20 cellular contexts compared by ENCODE assay signal in the genomic region with DNA sequence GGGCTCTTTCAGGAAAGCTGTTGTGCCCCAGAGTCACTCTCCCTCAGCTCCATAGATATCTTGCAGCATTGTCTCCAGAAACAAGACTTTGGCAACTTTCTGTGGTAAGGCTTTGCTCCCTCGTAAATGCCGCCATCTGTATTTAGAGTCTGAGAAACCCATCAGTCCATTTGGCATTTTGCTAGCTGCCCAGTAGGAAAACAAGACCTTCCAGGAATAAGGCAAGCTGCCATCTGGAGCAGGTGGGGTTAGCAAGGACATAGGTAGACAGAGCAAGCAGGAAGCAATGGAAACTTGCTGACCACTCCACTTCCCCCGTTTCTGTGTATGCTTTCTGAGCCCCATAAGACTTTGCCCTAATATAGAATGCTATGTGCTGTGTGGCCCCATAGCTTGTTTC.
"Had no signal": no experiment of that assay in that cellular context is flagged by ENCODE, and none has a peak within 500 bp of the region (broad histone marks: within the 10 kb centered on the region; RNA-seq: fewer than 3 reads in every experiment).

No MANE protein-coding gene starts in this region.

- H3K36me3 Mint-ChIP-seq: mesothelial cell of epicardium; naive B cell; natural killer cell; stimulated activated memory B cell treated with anti-CD40 and anti-IgM and Interleukin-4, amounts not matched to agents 10 μg/mL and 1 μg/mL and 100 μg/mL, for 72 hours had no signal

- ATAC-seq: natural killer cell; right lobe of liver; stimulated activated memory B cell treated with anti-CD40 and anti-IgM and Interleukin-4, amounts not matched to agents 10 μg/mL and 1 μg/mL and 100 μg/mL, for 72 hours; stimulated activated naive CD8-positive, alpha-beta T cell treated with anti-CD3 and anti-CD28 coated beads, Interleukin-15, amount 100 ng/mL, for 72 hours had no signal

- DNase-seq: hypothalamus; islet precursor cell; left ventricle myocardium inferior; mesendoderm; naive B cell; natural killer cell; nephron progenitor cell; ovary; right lobe of liver; stimulated activated CD4-positive, alpha-beta T cell treated with anti-CD3 and anti-CD28 coated beads, Interleukin-1b, Interleukin-23, amount 100 ng/mL, for 48 hours; stimulated activated CD4-positive, alpha-beta T cell treated with anti-CD3 and anti-CD28 coated beads, Interleukin-2, amount 100 ng/mL, for 48 hours; stimulated activated CD4-positive, alpha-beta T cell treated with anti-CD3 and anti-CD28 coated beads, Interleukin-4, amount 100 ng/mL, for 4 hours; stimulated activated CD8-positive, alpha-beta memory T cell treated with anti-CD3 and anti-CD28 coated beads, Interleukin-4, amount 100 ng/mL, for 48 hours; stimulated activated naive CD4-positive, alpha-beta T cell treated with Interleukin-2 at 50 U/mL for 16 hours; stimulated activated naive CD8-positive, alpha-beta T cell treated with anti-CD3 and anti-CD28 coated beads, Interleukin-15, amount 100 ng/mL, for 72 hours; substantia nigra; upper lobe of left lung had no signal

- H3K27me3 Mint-ChIP-seq: stimulated activated memory B cell treated with anti-CD40 and anti-IgM and Interleukin-4, amounts not matched to agents 10 μg/mL and 1 μg/mL and 100 μg/mL, for 72 hours had no signal

- H3K4me1 Mint-ChIP-seq: mesothelial cell of epicardium; naive B cell; natural killer cell; stimulated activated memory B cell treated with anti-CD40 and anti-IgM and Interleukin-4, amounts not matched to agents 10 μg/mL and 1 μg/mL and 100 μg/mL, for 72 hours; stimulated activated naive CD8-positive, alpha-beta T cell treated with anti-CD3 and anti-CD28 coated beads, Interleukin-15, amount 100 ng/mL, for 72 hours had no signal

- H3K27ac Mint-ChIP-seq: mesothelial cell of epicardium; naive B cell; natural killer cell; nephron progenitor cell; progenitor cell of endocrine pancreas; stimulated activated memory B cell treated with anti-CD40 and anti-IgM and Interleukin-4, amounts not matched to agents 10 μg/mL and 1 μg/mL and 100 μg/mL, for 72 hours; stimulated activated naive CD8-positive, alpha-beta T cell treated with anti-CD3 and anti-CD28 coated beads, Interleukin-15, amount 100 ng/mL, for 72 hours had no signal

- H3K4me3 Mint-ChIP-seq: mesothelial cell of epicardium; naive B cell; natural killer cell; nephron progenitor cell; stimulated activated memory B cell treated with anti-CD40 and anti-IgM and Interleukin-4, amounts not matched to agents 10 μg/mL and 1 μg/mL and 100 μg/mL, for 72 hours; stimulated activated naive CD8-positive, alpha-beta T cell treated with anti-CD3 and anti-CD28 coated beads, Interleukin-15, amount 100 ng/mL, for 72 hours had no signal

- H3K9me3 Mint-ChIP-seq: mesothelial cell of epicardium; nephron progenitor cell; stimulated activated memory B cell treated with anti-CD40 and anti-IgM and Interleukin-4, amounts not matched to agents 10 μg/mL and 1 μg/mL and 100 μg/mL, for 72 hours; stimulated activated naive CD8-positive, alpha-beta T cell treated with anti-CD3 and anti-CD28 coated beads, Interleukin-15, amount 100 ng/mL, for 72 hours had no signal
